Comparison of ENCODE assay signal across 8 cellular contexts in the genomic region with DNA sequence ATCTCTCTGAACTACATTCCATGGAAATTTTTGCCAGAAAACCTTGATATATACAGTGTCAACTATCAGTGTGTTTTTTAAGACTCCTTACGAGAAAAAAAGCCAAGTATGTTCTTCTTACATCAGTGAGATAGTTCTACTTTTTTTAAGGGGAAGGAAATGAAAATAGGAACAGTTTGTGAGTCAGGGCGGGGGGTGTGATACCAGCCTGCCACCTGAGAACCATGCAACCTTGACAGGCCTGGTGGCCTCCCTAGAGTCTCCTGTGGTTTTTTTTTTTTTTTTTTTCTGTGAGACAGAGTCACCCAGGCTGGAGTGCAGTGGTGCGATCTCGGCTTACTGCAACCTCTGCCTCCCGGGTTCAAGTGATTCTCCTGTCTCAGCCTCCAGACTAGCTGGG.
A peak's percentile ranks its signal among the peaks of the same experiment; 100 is the strongest.
DNase-seq lines count a peak whose midpoint lies in the region; ATAC-seq and TF ChIP-seq lines count a peak whose summit lies in the region.

No MANE protein-coding gene starts in this region.

- no peak overlapping the region for H2AFZ ChIP-seq in MM.1S (ENCODE audit: low read length)

- H3K4me2 ChIP-seq in MM.1S (ENCODE audit: low read depth, low read length), result peak overlapping the region; percentile 14; the same call in 1 of the 2 replicates

- peaks cover 21% of the 10 kb centered on the region for H3K4me1 Mint-ChIP-seq in activated CD8-positive, alpha-beta T cell treated with anti-CD3 and anti-CD28 coated beads for 36 hours (ENCODE audit: low read depth)
- peaks cover 7% of the 10 kb centered on the region for H3K4me1 Mint-ChIP-seq in activated CD8-positive, alpha-beta T cell treated with anti-CD3 and anti-CD28 coated beads, Interleukin-2, amount 10 ng/mL, durations not matched to agents 7 days and 5 days (ENCODE audit: low read depth)
- H3K4me1 Mint-ChIP-seq in naive thymus-derived CD4-positive, alpha-beta T cell, result peaks cover 16 to 44% (median 30%) of the 10 kb centered on the region in 7 donors

- ATAC-seq in activated CD8-positive, alpha-beta T cell treated with anti-CD3 and anti-CD28 coated beads for 36 hours, result peak; percentile 82
- ATAC-seq in activated CD8-positive, alpha-beta T cell treated with anti-CD3 and anti-CD28 coated beads, Interleukin-2, amount 10 ng/mL, durations not matched to agents 7 days and 5 days, result no peak
- peak; percentile 84 for ATAC-seq in GM21825 (IDR thresholded peaks at IDR 0.05; ENCODE audit: unreplicated experiment)
- ATAC-seq in naive thymus-derived CD4-positive, alpha-beta T cell, result peak; percentile 81

- H3K9ac ChIP-seq in MM.1S (ENCODE audit: low read length), result no peak overlapping the region

- H3K4me3 Mint-ChIP-seq in activated CD8-positive, alpha-beta T cell treated with anti-CD3 and anti-CD28 coated beads for 36 hours, result no peak overlapping the region
- H3K4me3 Mint-ChIP-seq in activated CD8-positive, alpha-beta T cell treated with anti-CD3 and anti-CD28 coated beads, Interleukin-2, amount 10 ng/mL, durations not matched to agents 7 days and 5 days, result no peak overlapping the region
- H3K4me3 Mint-ChIP-seq in naive thymus-derived CD4-positive, alpha-beta T cell, result no peak overlapping the region

- POLR2A ChIA-PET in activated CD8-positive, alpha-beta T cell treated with anti-CD3 and anti-CD28 coated beads for 36 hours (lab: Charles Lee), result interaction anchor here (0.6 kb wide), 1 partner anchor 164 kb away, joined by 3 read pairs; no protein-coding TSS in a partner anchor
- POLR2A ChIA-PET in activated CD8-positive, alpha-beta T cell treated with anti-CD3 and anti-CD28 coated beads, Interleukin-2, amount 10 ng/mL, durations not matched to agents 7 days and 5 days (lab: Charles Lee), result no interaction called here
- POLR2A ChIA-PET in naive thymus-derived CD4-positive, alpha-beta T cell (lab: Charles Lee), result no interaction called here

- H3K4me3 ChIP-seq in MM.1S (ENCODE audit: low read length), result no peak overlapping the region
- no peak overlapping the region for H3K4me3 ChIP-seq in naive thymus-derived CD4-positive, alpha-beta T cell (ENCODE audit: low read length)
- no peak overlapping the region for H3K4me3 ChIP-seq in tibial artery

- peaks cover 3% of the 10 kb centered on the region for H3K36me3 Mint-ChIP-seq in activated CD8-positive, alpha-beta T cell treated with anti-CD3 and anti-CD28 coated beads for 36 hours (ENCODE audit: low read depth)
- no peaks in the 10 kb centered on the region for H3K36me3 Mint-ChIP-seq in activated CD8-positive, alpha-beta T cell treated with anti-CD3 and anti-CD28 coated beads, Interleukin-2, amount 10 ng/mL, durations not matched to agents 7 days and 5 days (ENCODE audit: low read depth)
- peaks cover 0 to 12% (median 0%) of the 10 kb centered on the region in 5 donors for H3K36me3 Mint-ChIP-seq in naive thymus-derived CD4-positive, alpha-beta T cell

- no peak overlapping the region for H3K27ac Mint-ChIP-seq in activated CD8-positive, alpha-beta T cell treated with anti-CD3 and anti-CD28 coated beads for 36 hours
- no peak overlapping the region for H3K27ac Mint-ChIP-seq in activated CD8-positive, alpha-beta T cell treated with anti-CD3 and anti-CD28 coated beads, Interleukin-2, amount 10 ng/mL, durations not matched to agents 7 days and 5 days
- peak overlapping the region in 1 of 9 donors; percentile 30 for H3K27ac Mint-ChIP-seq in naive thymus-derived CD4-positive, alpha-beta T cell

- H3F3A ChIP-seq in MM.1S (ENCODE audit: insufficient read depth, low read length), result no peaks in the 10 kb centered on the region

- H3K36me3 ChIP-seq in MM.1S (replicated peaks; ENCODE audit: insufficient read depth, low read length) (no peaks in the 10 kb centered on the region), tibial artery (no peaks in the 10 kb centered on the region)
- H3K36me3 ChIP-seq in naive thymus-derived CD4-positive, alpha-beta T cell (ENCODE audit: control insufficient read depth in 2 of 3, insufficient read depth in 3 of 3, low read length in 3 of 3), result no peaks in the 10 kb centered on the region

- H3K9me2 ChIP-seq in MM.1S (replicated peaks; ENCODE audit: insufficient read depth, low read length), result no peaks in the 10 kb centered on the region

- peak; percentile 52 for DNase-seq in activated CD8-positive, alpha-beta T cell treated with anti-CD3 and anti-CD28 coated beads for 36 hours
- no peak for DNase-seq in activated CD8-positive, alpha-beta T cell treated with anti-CD3 and anti-CD28 coated beads, Interleukin-2, amount 10 ng/mL, durations not matched to agents 7 days and 5 days
- peak; percentile 58 for DNase-seq in MM.1S
- no peak for DNase-seq in naive thymus-derived CD4-positive, alpha-beta T cell
- no peak for DNase-seq in T-helper 9 cell
- DNase-seq in tibial artery, result no peak
- DNase-seq in Ammon's horn (ENCODE audit: low spot score), result no peak

- intact Hi-C loops in activated CD8-positive, alpha-beta T cell treated with anti-CD3 and anti-CD28 coated beads for 36 hours (cut with micrococcal nuclease), result no loop called here
- intact Hi-C loops in naive thymus-derived CD4-positive, alpha-beta T cell (cut with micrococcal nuclease), result loop anchor here in 1 of 2 donors (5.0 kb wide), 1 partner anchor 47 kb away; no protein-coding TSS in a partner anchor
- intact Hi-C loops in tibial artery (cut with DNase I; ENCODE audit: low total_unique reads), result no loop called here

- CTCF ChIA-PET in activated CD8-positive, alpha-beta T cell treated with anti-CD3 and anti-CD28 coated beads for 36 hours (lab: Charles Lee), result no interaction called here
- CTCF ChIA-PET in activated CD8-positive, alpha-beta T cell treated with anti-CD3 and anti-CD28 coated beads, Interleukin-2, amount 10 ng/mL, durations not matched to agents 7 days and 5 days (lab: Charles Lee), result interaction anchor here (1.1 kb wide), 1 partner anchor 73 kb away, joined by 3 read pairs; no protein-coding TSS in a partner anchor
- CTCF ChIA-PET in naive thymus-derived CD4-positive, alpha-beta T cell (lab: Charles Lee), result no interaction called here

- H3K9me3 Mint-ChIP-seq in activated CD8-positive, alpha-beta T cell treated with anti-CD3 and anti-CD28 coated beads for 36 hours, result peaks cover 9% of the 10 kb centered on the region
- H3K9me3 Mint-ChIP-seq in activated CD8-positive, alpha-beta T cell treated with anti-CD3 and anti-CD28 coated beads, Interleukin-2, amount 10 ng/mL, durations not matched to agents 7 days and 5 days (ENCODE audit: insufficient read depth), result peaks cover 8% of the 10 kb centered on the region
- peaks cover 0 to 8% (median 0%) of the 10 kb centered on the region in 11 donors for H3K9me3 Mint-ChIP-seq in naive thymus-derived CD4-positive, alpha-beta T cell

- peaks cover 4% of the 10 kb centered on the region for H3K4me1 ChIP-seq in MM.1S (ENCODE audit: low read length)
- H3K4me1 ChIP-seq in naive thymus-derived CD4-positive, alpha-beta T cell (ENCODE audit: control insufficient read depth in 2 of 2, insufficient read depth in 2 of 2, low read length in 2 of 2), result peaks cover 0 to 17% of the 10 kb centered on the region in 2 donors
- peaks cover 0 to 10% (median 3%) of the 10 kb centered on the region in 4 donors for H3K4me1 ChIP-seq in tibial artery

- H3K79me2 ChIP-seq in MM.1S (ENCODE audit: low read length), result no peaks in the 10 kb centered on the region

- no peak for TF ChIP-seq CTCF in activated CD8-positive, alpha-beta T cell treated with anti-CD3 and anti-CD28 coated beads for 36 hours (IDR thresholded peaks at IDR 0.05)
- TF ChIP-seq CTCF in MM.1S (IDR thresholded peaks at IDR 0.05; ENCODE audit: low read length) (no peak), tibial artery (IDR thresholded peaks at IDR 0.05) (no peak)

- H4K20me1 ChIP-seq in MM.1S (ENCODE audit: insufficient read depth, low read length), result no peaks in the 10 kb centered on the region

- H3K27ac ChIP-seq in MM.1S (ENCODE audit: low read length) (no peak overlapping the region), tibial artery (no peak overlapping the region)
- no peak overlapping the region for H3K27ac ChIP-seq in naive thymus-derived CD4-positive, alpha-beta T cell (ENCODE audit: low read depth, low read length)

- H3K9me3 ChIP-seq in MM.1S (replicated peaks; ENCODE audit: insufficient read depth, low read length) (no peaks in the 10 kb centered on the region), tibial artery (no peaks in the 10 kb centered on the region)
- H3K9me3 ChIP-seq in naive thymus-derived CD4-positive, alpha-beta T cell (ENCODE audit: control insufficient read depth in 2 of 3, low read length in 3 of 3), result no peaks in the 10 kb centered on the region

- no peaks in the 10 kb centered on the region for H3K27me3 Mint-ChIP-seq in activated CD8-positive, alpha-beta T cell treated with anti-CD3 and anti-CD28 coated beads for 36 hours
- H3K27me3 Mint-ChIP-seq in activated CD8-positive, alpha-beta T cell treated with anti-CD3 and anti-CD28 coated beads, Interleukin-2, amount 10 ng/mL, durations not matched to agents 7 days and 5 days (ENCODE audit: low read depth), result no peaks in the 10 kb centered on the region
- no peaks in the 10 kb centered on the region for H3K27me3 Mint-ChIP-seq in naive thymus-derived CD4-positive, alpha-beta T cell

- H3K27me3 ChIP-seq in MM.1S (replicated peaks; ENCODE audit: insufficient read depth, low read length) (no peaks in the 10 kb centered on the region), tibial artery (no peaks in the 10 kb centered on the region)
- H3K27me3 ChIP-seq in naive thymus-derived CD4-positive, alpha-beta T cell (ENCODE audit: control insufficient read depth in 2 of 2, insufficient read depth in 2 of 2, low read length in 2 of 2), result no peaks in the 10 kb centered on the region

Comparison
In these comparisons a context has a peak if more than half of its experiments do, and no peak if none do; other contexts are left out.
1. DNase-seq: peak in activated CD8-positive, alpha-beta T cell treated with anti-CD3 and anti-CD28 coated beads for 36 hours (single experiment) and MM.1S (single experiment); none in activated CD8-positive, alpha-beta T cell treated with anti-CD3 and anti-CD28 coated beads, Interleukin-2, amount 10 ng/mL, durations not matched to agents 7 days and 5 days (single experiment), naive thymus-derived CD4-positive, alpha-beta T cell (0 of 9), T-helper 9 cell (single experiment), tibial artery (0 of 2) and Ammon's horn (single experiment).